Comparison of ENCODE assay signal across 14 cellular contexts in genomic region chrX:120773801-120774200, GRCh38.
DNase-seq lines count a peak whose midpoint lies in the region; ATAC-seq and TF ChIP-seq lines count a peak whose summit lies in the region.
"Had no signal": no experiment of that assay in that cellular context is flagged by ENCODE, and none has a peak within 500 bp of the region (broad histone marks: within the 10 kb centered on the region; RNA-seq: fewer than 3 reads in every experiment).

No MANE protein-coding gene starts in this region.

- no peak for ATAC-seq in right cardiac atrium
- ATAC-seq in mucosa of descending colon: peak; percentile 28
- no peak for ATAC-seq in gastroesophageal sphincter
- ATAC-seq: A549, GM23338 had no signal

- no peak overlapping the region for H3K4me3 ChIP-seq in left ventricle myocardium inferior
- no peak overlapping the region for H3K4me3 ChIP-seq in right cardiac atrium (ENCODE audit: low read length)
- no peak overlapping the region for H3K4me3 ChIP-seq in adipocyte (ENCODE audit: low read length)
- H3K4me3 ChIP-seq in mucosa of descending colon: no peak overlapping the region
- no peak overlapping the region for H3K4me3 ChIP-seq in gastroesophageal sphincter
- H3K4me3 ChIP-seq: A549, GM23338 had no signal

- H3K27me3 ChIP-seq in left ventricle myocardium inferior (ENCODE audit: low read depth) (no peaks in the 10 kb centered on the region), right cardiac atrium (ENCODE audit: control insufficient read depth, insufficient read depth) (no peaks in the 10 kb centered on the region), adipocyte (replicated peaks; ENCODE audit: control insufficient read depth, insufficient read depth, low read length) (no peaks in the 10 kb centered on the region), gastroesophageal sphincter (no peaks in the 10 kb centered on the region)
- H3K27me3 ChIP-seq: BE2C had no signal

- H3K36me3 ChIP-seq in left ventricle myocardium inferior (no peaks in the 10 kb centered on the region), adipocyte (ENCODE audit: control insufficient read depth, insufficient read depth, low read length, severe bottlenecking) (no peaks in the 10 kb centered on the region), mucosa of descending colon (ENCODE audit: low read depth) (no peaks in the 10 kb centered on the region), gastroesophageal sphincter (no peaks in the 10 kb centered on the region)
- H3K36me3 ChIP-seq: BE2C had no signal

- H3K9me3 ChIP-seq in left ventricle myocardium inferior (replicated peaks) (no peaks in the 10 kb centered on the region), right cardiac atrium (ENCODE audit: control insufficient read depth, low read length) (no peaks in the 10 kb centered on the region), adipocyte (ENCODE audit: control insufficient read depth, low read length) (no peaks in the 10 kb centered on the region), mucosa of descending colon (no peaks in the 10 kb centered on the region), gastroesophageal sphincter (no peaks in the 10 kb centered on the region)
- H3K9me3 ChIP-seq: A549, BE2C had no signal

- TF ChIP-seq EP300 in gastroesophageal sphincter (IDR thresholded peaks at IDR 0.05): no peak

- H3K9ac ChIP-seq in adipocyte (ENCODE audit: low read length): peak overlapping the region; percentile 84

- WGBS in right cardiac atrium: 56% methylated on average over 5 of the region's 5 CpGs
- 54 to 61% methylated on average over 3 to 5 of the region's 5 CpGs for whole genome bisulfite sequencing in gastroesophageal sphincter (ENCODE audit: low coverage in 1 of 2), 2 donors

- no peak for TF ChIP-seq CTCF in left ventricle myocardium inferior (IDR thresholded peaks at IDR 0.05; ENCODE audit: borderline replicate concordance)
- no peak for TF ChIP-seq CTCF in mucosa of descending colon (IDR thresholded peaks at IDR 0.05)
- TF ChIP-seq CTCF in gastroesophageal sphincter (IDR thresholded peaks at IDR 0.05): no peak

- intact Hi-C loops in left ventricle myocardium inferior (cut with micrococcal nuclease) (no loop called here), right cardiac atrium (cut with DNase I) (loop anchor here in 2 of 4 donors (5.0 to 10.0 kb wide), 2 partner anchors 276 to 279 kb away; no protein-coding TSS in a partner anchor), mucosa of descending colon (cut with DNase I, micrococcal nuclease) (no loop called here)

- TF ChIP-seq POLR2A in gastroesophageal sphincter (IDR thresholded peaks at IDR 0.05): no peak

- H3K27ac ChIP-seq in left ventricle myocardium inferior (replicated peaks) (peak overlapping the region; percentile 27), right cardiac atrium (ENCODE audit: low read length) (no peak overlapping the region), gastroesophageal sphincter (no peak overlapping the region)
- H3K27ac ChIP-seq: A549, C4-2B had no signal

- no peaks in the 10 kb centered on the region for H3K4me1 ChIP-seq in left ventricle myocardium inferior
- no peaks in the 10 kb centered on the region for H3K4me1 ChIP-seq in right cardiac atrium (ENCODE audit: control insufficient read depth, insufficient read depth, low read length)
- peaks cover 52% of the 10 kb centered on the region for H3K4me1 ChIP-seq in adipocyte (ENCODE audit: control insufficient read depth, insufficient read depth, low read length)
- H3K4me1 ChIP-seq in mucosa of descending colon (ENCODE audit: low read depth): no peaks in the 10 kb centered on the region
- no peaks in the 10 kb centered on the region for H3K4me1 ChIP-seq in gastroesophageal sphincter
- H3K4me1 ChIP-seq: BE2C had no signal

- no peak for DNase-seq in left ventricle myocardium inferior
- DNase-seq in right cardiac atrium: no peak
- DNase-seq in adipocyte (ENCODE audit: low read depth): no peak
- DNase-seq in mucosa of descending colon: no peak
- DNase-seq in COR-L47 (lab: John Stamatoyannopoulos, UW): no peak
- DNase-seq: BE2C; CD8-positive, alpha-beta memory T cell; DMS53; H7; IMR-90 had no signal
